In the genomic region with DNA sequence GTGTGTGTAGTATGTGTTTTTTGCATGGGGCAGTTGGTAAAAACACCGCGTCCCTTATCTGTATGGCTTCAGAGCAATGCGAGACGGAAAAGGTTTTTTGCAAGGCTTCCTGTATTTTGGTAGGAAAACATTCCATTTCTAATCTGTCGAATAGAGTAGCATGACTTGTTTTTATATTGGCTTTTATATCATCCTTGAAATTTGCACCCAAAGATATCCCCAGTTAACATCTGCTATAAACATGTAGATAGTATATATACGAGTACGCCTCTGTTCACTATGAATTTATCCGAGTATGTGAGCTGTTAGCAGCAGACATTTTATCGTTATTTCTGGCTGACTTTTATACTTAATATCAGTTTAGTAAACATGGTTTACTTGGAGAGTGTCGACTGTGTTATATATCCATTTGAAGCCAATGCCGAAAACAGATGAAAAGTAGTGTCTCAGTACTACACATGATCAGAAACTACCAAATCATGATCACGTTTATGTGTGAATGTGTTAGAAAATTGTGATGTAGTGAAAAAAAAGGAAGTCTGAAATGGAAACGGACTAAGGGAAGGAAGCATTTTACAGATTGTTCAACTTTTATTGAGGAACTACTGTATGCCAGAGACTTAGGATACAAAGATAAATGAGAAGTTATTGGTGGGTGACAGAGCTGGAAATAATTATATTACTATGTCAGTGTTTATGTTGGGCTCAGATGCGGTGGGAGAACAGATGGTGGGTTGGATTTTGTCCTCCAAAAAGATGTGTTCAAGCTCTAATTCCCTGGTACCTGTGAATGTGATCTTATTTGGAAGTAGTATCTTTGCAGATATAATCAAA, we compare ENCODE assay signal across 9 cellular contexts. TPM values are rescaled to one million over a fixed set of nuclear protein-coding genes. Genes with fewer than 3 reads are reported as not detected.
A peak's percentile ranks its signal among the peaks of the same experiment; 100 is the strongest.
DNase-seq lines count a peak whose midpoint lies in the region; ATAC-seq and TF ChIP-seq lines count a peak whose summit lies in the region.
"Had no signal": no experiment of that assay in that cellular context is flagged by ENCODE, and none has a peak within 500 bp of the region (broad histone marks: within the 10 kb centered on the region; RNA-seq: fewer than 3 reads in every experiment).

No MANE protein-coding gene starts in this region.

- no peak overlapping the region for H3K4me3 Mint-ChIP-seq in activated T-cell treated with anti-CD3 and anti-CD28 coated beads, Interleukin-2, amount 50 U/mL, for 24 hours
- H3K4me3 Mint-ChIP-seq in osteocyte (ENCODE audit: unreplicated experiment), result no peak overlapping the region
- H3K4me3 Mint-ChIP-seq: immature natural killer cell had no signal

- H3K27ac ChIP-seq in RWPE2 (ENCODE audit: poor library complexity, severe bottlenecking), result peak overlapping the region; percentile 91
- peak overlapping the region; percentile 91 for H3K27ac ChIP-seq in foreskin keratinocyte
- peak overlapping the region; percentile 97 to 100 (median 99) for H3K27ac ChIP-seq in stomach

- H3K27me3 Mint-ChIP-seq in activated T-cell treated with anti-CD3 and anti-CD28 coated beads, Interleukin-2, amount 50 U/mL, for 24 hours, result no peaks in the 10 kb centered on the region
- H3K27me3 Mint-ChIP-seq in osteocyte (ENCODE audit: unreplicated experiment), result no peaks in the 10 kb centered on the region

- in situ Hi-C loops in HAP-1 (cut with MboI; ENCODE audit: low sequenced_read_pairs), result loop anchor here (25.0 kb wide), 1 partner anchor 359 kb away; no protein-coding TSS in a partner anchor

- peaks cover 32% of the 10 kb centered on the region for H3K4me1 ChIP-seq in HAP-1
- H3K4me1 ChIP-seq in RWPE2 (ENCODE audit: insufficient read depth, poor library complexity, severe bottlenecking), result peaks cover 68% of the 10 kb centered on the region
- H3K4me1 ChIP-seq in foreskin keratinocyte, result peaks cover 65% of the 10 kb centered on the region
- peaks cover 15 to 55% (median 37%) of the 10 kb centered on the region in 4 donors for H3K4me1 ChIP-seq in stomach

- H3K27me3 ChIP-seq in HAP-1 (ENCODE audit: low read depth), result no peaks in the 10 kb centered on the region
- no peaks in the 10 kb centered on the region for H3K27me3 ChIP-seq in RWPE2 (ENCODE audit: insufficient read depth, poor library complexity, severe bottlenecking)
- no peaks in the 10 kb centered on the region for H3K27me3 ChIP-seq in foreskin keratinocyte
- H3K27me3 ChIP-seq in stomach, result no peaks in the 10 kb centered on the region

- ATAC-seq in RWPE2 (ENCODE audit: low read depth), result no peak
- no peak for ATAC-seq in foreskin keratinocyte

- TF ChIP-seq POLR2A in stomach (IDR thresholded peaks at IDR 0.05), result no peak

- H3K9me3 ChIP-seq in HAP-1, result no peaks in the 10 kb centered on the region
- H3K9me3 ChIP-seq in RWPE2 (ENCODE audit: severe bottlenecking), result no peaks in the 10 kb centered on the region
- H3K9me3 ChIP-seq in stomach, result no peaks in the 10 kb centered on the region

- intact Hi-C loops in stomach (cut with DNase I; ENCODE audit: low total_unique reads), result loop anchor here (10.0 kb wide), 1 partner anchor 273 kb away; no protein-coding TSS in a partner anchor

- no peak overlapping the region for H3K27ac Mint-ChIP-seq in activated T-cell treated with anti-CD3 and anti-CD28 coated beads, Interleukin-2, amount 50 U/mL, for 24 hours
- no peak overlapping the region for H3K27ac Mint-ChIP-seq in osteocyte (ENCODE audit: unreplicated experiment)
- H3K27ac Mint-ChIP-seq: immature natural killer cell had no signal

- 6 to 9% (median 7%) methylated on average over 14 of the region's 14 CpGs for WGBS in stomach, 5 donors

- H3K9me3 Mint-ChIP-seq in activated T-cell treated with anti-CD3 and anti-CD28 coated beads, Interleukin-2, amount 50 U/mL, for 24 hours, result no peaks in the 10 kb centered on the region
- no peaks in the 10 kb centered on the region for H3K9me3 Mint-ChIP-seq in osteocyte (ENCODE audit: unreplicated experiment)
- H3K9me3 Mint-ChIP-seq: immature natural killer cell had no signal

- H3K4me3 ChIP-seq in HAP-1 (peak overlapping the region; percentile 93), RWPE2 (ENCODE audit: severe bottlenecking) (peak overlapping the region; percentile 73), stomach (peak overlapping the region; percentile 75 to 88 (median 80))

- H3K36me3 ChIP-seq in HAP-1 (replicated peaks) (peaks cover 7% of the 10 kb centered on the region), RWPE2 (ENCODE audit: low read depth) (peaks cover 20% of the 10 kb centered on the region), stomach (peaks cover 12 to 17% (median 14%) of the 10 kb centered on the region in 4 donors)

- TF ChIP-seq EP300 in stomach (IDR thresholded peaks at IDR 0.05), result no peak

- no peak for DNase-seq in HAP-1 (ENCODE audit: low spot score in 2 of 2)
- no peak for DNase-seq in RWPE2 (ENCODE audit: low spot score)
- no peak for DNase-seq in foreskin keratinocyte
- DNase-seq in stomach, result no peak
- DNase-seq in activated T-cell treated with anti-CD3 and anti-CD28 coated beads, Interleukin-2, amount 50 U/mL, for 24 hours, result no peak
- DNase-seq in germinal center (ENCODE audit: low spot score), result no peak
- DNase-seq in activated CD4-positive, alpha-beta T cell treated with anti-CD3 and anti-CD28 coated beads, Interleukin-2, amount 50 U/mL, for 48 hours, result no peak
- no peak for DNase-seq in osteocyte (ENCODE audit: extremely low spot score, unreplicated experiment)

- TF ChIP-seq CTCF in RWPE2 (IDR thresholded peaks at IDR 0.05; ENCODE audit: poor library complexity, severe bottlenecking) (no peak), foreskin keratinocyte (conservative IDR thresholded peaks at IDR 0.05) (no peak), stomach (IDR thresholded peaks at IDR 0.05) (no peak), osteocyte (IDR thresholded peaks at IDR 0.05) (no peak)

- H3K36me3 Mint-ChIP-seq in activated T-cell treated with anti-CD3 and anti-CD28 coated beads, Interleukin-2, amount 50 U/mL, for 24 hours (ENCODE audit: low read depth), result peaks cover 31% of the 10 kb centered on the region
- H3K36me3 Mint-ChIP-seq in osteocyte (ENCODE audit: unreplicated experiment), result peaks cover 13% of the 10 kb centered on the region

- H3K4me1 Mint-ChIP-seq in activated T-cell treated with anti-CD3 and anti-CD28 coated beads, Interleukin-2, amount 50 U/mL, for 24 hours (ENCODE audit: low read depth), result peaks cover 9% of the 10 kb centered on the region
- H3K4me1 Mint-ChIP-seq in osteocyte (ENCODE audit: unreplicated experiment), result peaks cover 28% of the 10 kb centered on the region

RNA-seq across cellular contexts. Expression of a gene that starts 1.1 kb away (rescaled TPM):
- total RNA-seq in foreskin keratinocyte (2.2 and 2.6 TPM in 2 replicates), stomach (10 to 100 TPM in 4 of 5 donors, under 1 TPM in 1; 0.58 to 33.0 (median 20.5) TPM), osteocyte (12.2 and 14.2 TPM in 2 replicates)
- polyA plus RNA-seq in foreskin keratinocyte (0.55 and 0.74 TPM in 2 replicates), stomach (10 to 100 TPM in 2 of 3 donors, 1 to 10 TPM in 1; 6.9 to 13.6 (median 10.5) TPM)

RNA-seq across cellular contexts. Expression of a gene that starts 1.1 kb away (rescaled TPM):
- total RNA-seq in foreskin keratinocyte, result 32.0 and 38.9 TPM in 2 replicates
- 20.4 and 20.6 TPM in 2 replicates for polyA plus RNA-seq in foreskin keratinocyte
- total RNA-seq in stomach, result 100 to 1,000 TPM in 1 of 5 donors, 10 to 100 TPM in 3, 1 to 10 TPM in 1; 9.3 to 101 (median 39.3) TPM
- 10 to 100 TPM; 15.6 to 29.1 (median 28.4) TPM for polyA plus RNA-seq in stomach
- 158 and 171 TPM in 2 replicates for total RNA-seq in osteocyte
